Comparison of ENCODE assay signal across 9 cellular contexts in genomic region chr6:166253277-166254229, GRCh38. TPM values are rescaled to one million over a fixed set of nuclear protein-coding genes. Genes with fewer than 3 reads are reported as not detected.
DNase-seq lines count a peak whose midpoint lies in the region; ATAC-seq and TF ChIP-seq lines count a peak whose summit lies in the region.
"Had no signal": no experiment of that assay in that cellular context is flagged by ENCODE, and none has a peak within 500 bp of the region (broad histone marks: within the 10 kb centered on the region; RNA-seq: fewer than 3 reads in every experiment).

No MANE protein-coding gene starts in this region.

- intact Hi-C loops in activated CD8-positive, alpha-beta T cell treated with anti-CD3 and anti-CD28 coated beads for 36 hours (cut with micrococcal nuclease), result no loop called here
- intact Hi-C loops in heart right ventricle (cut with DNase I), result no loop called here

- H3K27ac ChIP-seq in ACC112 (ENCODE audit: low read depth, low read length), result no peak overlapping the region
- H3K27ac ChIP-seq in HEK293 (ENCODE audit: extremely low read depth, low read depth, low read length), result no peak overlapping the region
- peak overlapping the region in 2 of 10 donors; percentile 22 to 74 for H3K27ac ChIP-seq in heart right ventricle

- peaks cover 6% of the 10 kb centered on the region for H3K9me3 Mint-ChIP-seq in activated CD8-positive, alpha-beta T cell treated with anti-CD3 and anti-CD28 coated beads for 36 hours

- H3K4me3 Mint-ChIP-seq in activated CD8-positive, alpha-beta T cell treated with anti-CD3 and anti-CD28 coated beads for 36 hours, result peak overlapping the region; percentile 72

- peak; percentile 40 for ATAC-seq in activated CD8-positive, alpha-beta T cell treated with anti-CD3 and anti-CD28 coated beads for 36 hours
- peak in 7 of 8 donors; percentile 46 to 78 (median 61) for ATAC-seq in heart right ventricle
- no peak for ATAC-seq in GM21423 (IDR thresholded peaks at IDR 0.05; ENCODE audit: unreplicated experiment)

- TF ChIP-seq CTCF in HEK293 (tag by site-specific recombination; IDR thresholded peaks at IDR 0.05) (no peak), heart right ventricle (IDR thresholded peaks at IDR 0.05) (no peak)
- TF ChIP-seq CTCF in activated CD8-positive, alpha-beta T cell treated with anti-CD3 and anti-CD28 coated beads for 36 hours (IDR thresholded peaks at IDR 0.05), result no peak

- H3K9me3 ChIP-seq in HEK293 (ENCODE audit: control insufficient read depth, insufficient read depth, low read depth, low read length) (no peaks in the 10 kb centered on the region), heart right ventricle (no peaks in the 10 kb centered on the region)

- no peak overlapping the region for H2AFZ ChIP-seq in ACC112 (ENCODE audit: low read length, unreplicated experiment)

- H3K27ac Mint-ChIP-seq in activated CD8-positive, alpha-beta T cell treated with anti-CD3 and anti-CD28 coated beads for 36 hours, result no peak overlapping the region

- CTCF ChIA-PET in HEK293 (lab: Yijun Ruan, JAX), result interaction anchor here (0.6 to 1.3 kb wide), 7 partner anchors 9 to 369 kb away, joined by 3 to 6 read pairs (median 3); no protein-coding TSS in a partner anchor
- CTCF ChIA-PET in activated CD8-positive, alpha-beta T cell treated with anti-CD3 and anti-CD28 coated beads for 36 hours (lab: Charles Lee), result interaction anchor here (0.9 to 2.0 kb wide), 5 partner anchors 9 to 128 kb away, joined by 3 to 7 read pairs (median 4); no protein-coding TSS in a partner anchor

- peak overlapping the region; percentile 42 for H3K4me3 ChIP-seq in ACC112 (ENCODE audit: low read depth, low read length)
- peak overlapping the region; percentile 22 for H3K4me3 ChIP-seq in HEK293 (ENCODE audit: low read depth, low read length)
- H3K4me3 ChIP-seq in heart right ventricle, result peak overlapping the region; percentile 10 to 61 (median 44)
- H3K4me3 ChIP-seq in skeletal muscle cell (ENCODE audit: low read depth, low read length), result peak overlapping the region; percentile 17

- WGBS in heart right ventricle, 2 donors, result 3 to 4% methylated on average over 67 of the region's 67 CpGs

- no peaks in the 10 kb centered on the region for H3K4me1 ChIP-seq in ACC112 (ENCODE audit: control insufficient read depth, insufficient read depth, low read length, unreplicated experiment)
- H3K4me1 ChIP-seq in HEK293 (ENCODE audit: control insufficient read depth, insufficient read depth, low read length), result no peaks in the 10 kb centered on the region
- peaks cover 0 to 25% (median 7%) of the 10 kb centered on the region in 9 donors for H3K4me1 ChIP-seq in heart right ventricle

- DNase-seq in activated CD8-positive, alpha-beta T cell treated with anti-CD3 and anti-CD28 coated beads for 36 hours, result peak; percentile 35
- DNase-seq in heart right ventricle, result no peak
- DNase-seq in skeletal muscle cell (ENCODE audit: low read depth), result no peak
- no peak for DNase-seq in hepatic stellate cell (ENCODE audit: low spot score)
- no peak for DNase-seq in DMS114 treated with DMSO at 0.1 percent for 48 hours (lab: John Stamatoyannopoulos, UW; ENCODE audit: unreplicated experiment)

- H3K36me3 ChIP-seq in ACC112 (ENCODE audit: insufficient read depth, low read length) (no peaks in the 10 kb centered on the region), HEK293 (ENCODE audit: control insufficient read depth in 2 of 2, insufficient read depth in 1 of 2, low read length in 2 of 2) (no peaks in the 10 kb centered on the region), heart right ventricle (no peaks in the 10 kb centered on the region)

- no peaks in the 10 kb centered on the region for H3K79me2 ChIP-seq in ACC112 (ENCODE audit: control insufficient read depth, insufficient read depth, low read length, unreplicated experiment)

- peaks cover 9% of the 10 kb centered on the region for H3K27me3 Mint-ChIP-seq in activated CD8-positive, alpha-beta T cell treated with anti-CD3 and anti-CD28 coated beads for 36 hours

- no peaks in the 10 kb centered on the region for H3K36me3 Mint-ChIP-seq in activated CD8-positive, alpha-beta T cell treated with anti-CD3 and anti-CD28 coated beads for 36 hours (ENCODE audit: low read depth)

- peaks cover 22% of the 10 kb centered on the region for H3K4me1 Mint-ChIP-seq in activated CD8-positive, alpha-beta T cell treated with anti-CD3 and anti-CD28 coated beads for 36 hours (ENCODE audit: low read depth)

- peaks cover 67% of the 10 kb centered on the region for H3K27me3 ChIP-seq in ACC112 (ENCODE audit: insufficient read depth, low read length)
- H3K27me3 ChIP-seq in heart right ventricle, result peaks cover 0 to 78% (median 55%) of the 10 kb centered on the region in 7 donors

- POLR2A ChIA-PET in HEK293 (lab: Yijun Ruan, JAX), result interaction anchor here (0.7 kb wide), 1 partner anchor 128 kb away, joined by 4 read pairs; no protein-coding TSS in a partner anchor
- POLR2A ChIA-PET in activated CD8-positive, alpha-beta T cell treated with anti-CD3 and anti-CD28 coated beads for 36 hours (lab: Charles Lee), result interaction anchor here (0.8 kb wide), 1 partner anchor 10 kb away, joined by 3 read pairs; no protein-coding TSS in a partner anchor

TF ChIP-seq in HEK293, 187 proteins besides CTCF, POLR2A, EP300 and RAD21 (continues in another document):
- TF ChIP-seq ZBTB11 (tag by site-specific recombination; conservative IDR thresholded peaks at IDR 0.05; ENCODE audit: low read depth) (no peak), ZNF37A (tag by site-specific recombination; IDR thresholded peaks at IDR 0.05) (no peak), GLI4 (tag by site-specific recombination; IDR thresholded peaks at IDR 0.05) (no peak), ZNF148 (tag by site-specific recombination; IDR thresholded peaks at IDR 0.05; ENCODE audit: borderline replicate concordance) (no peak)

RNA-seq across cellular contexts. Expression of gene PRR18, which starts 54.6 kb away (rescaled TPM):
- under 1 TPM; 0.23 to 0.27 TPM for total RNA-seq in activated CD8-positive, alpha-beta T cell treated with anti-CD3 and anti-CD28 coated beads for 36 hours
- under 1 TPM in 4 of 10 donors, not detected in 6; 0.08 to 0.20 (median 0.15) TPM for total RNA-seq in heart right ventricle
- under 1 TPM in 1 of 2 donors, not detected in 1; 0.03 TPM for polyA plus RNA-seq in heart right ventricle
- total RNA-seq: renal cortical epithelial cell had no signal
